ENCODE assay signal across 1 cellular context in genomic region chr19:4968462-4969291, GRCh38.
A peak's percentile ranks its signal among the peaks of the same experiment; 100 is the strongest.
TF ChIP-seq lines count a peak whose summit lies in the region.

Gene KDM4B, plus strand, starts transcription at chr19:4969113. Its CDS starts 63,778 bp downstream, at chr19:5032891.

TF ChIP-seq in HEK293, 187 proteins besides CTCF, POLR2A, EP300 and RAD21 (continued from another document and continues in another):
- no peak for TF ChIP-seq ZNF174 (tag by site-specific recombination; IDR thresholded peaks at IDR 0.05)
- TF ChIP-seq ZNF10 (tag by site-specific recombination; IDR thresholded peaks at IDR 0.05): peak; percentile 99
- TF ChIP-seq ZNF585B (tag by site-specific recombination; IDR thresholded peaks at IDR 0.05): no peak
- TF ChIP-seq ZXDB (tag by site-specific recombination; IDR thresholded peaks at IDR 0.05): peak; percentile 68; the same call in 1 of the 2 replicates
- TF ChIP-seq MYNN (tag by site-specific recombination; IDR thresholded peaks at IDR 0.05; ENCODE audit: borderline replicate concordance): no peak
- no peak for TF ChIP-seq ZNF274 (IDR thresholded peaks at IDR 0.05; ENCODE audit: low read length)
- TF ChIP-seq ZNF274 (tag by site-specific recombination; IDR thresholded peaks at IDR 0.05; ENCODE audit: borderline replicate concordance): no peak
- TF ChIP-seq ZNF561 (tag by site-specific recombination; IDR thresholded peaks at IDR 0.05; ENCODE audit: borderline replicate concordance): peak; percentile 40; the same call in 1 of the 2 replicates
- no peak for TF ChIP-seq RBAK (tag by site-specific recombination; IDR thresholded peaks at IDR 0.05)
- TF ChIP-seq ZNF311 (tag by site-specific recombination; IDR thresholded peaks at IDR 0.05; ENCODE audit: borderline replicate concordance): no peak
- TF ChIP-seq ZNF549 (tag by site-specific recombination; IDR thresholded peaks at IDR 0.05): no peak
- no peak for TF ChIP-seq TRIM28 (IDR thresholded peaks at IDR 0.05; ENCODE audit: borderline replicate concordance, low read length)
- TF ChIP-seq ZFP69B (tag by site-specific recombination; IDR thresholded peaks at IDR 0.05): peak; percentile 76
- no peak for TF ChIP-seq PRDM6 (tag by site-specific recombination; IDR thresholded peaks at IDR 0.05)
- TF ChIP-seq KLF10 (tag by site-specific recombination; IDR thresholded peaks at IDR 0.05): peak; percentile 96
- no peak; the same call in 1 of the 2 replicates for TF ChIP-seq KLF7 (tag by site-specific recombination; IDR thresholded peaks at IDR 0.05; ENCODE audit: borderline replicate concordance)
- TF ChIP-seq ZNF610 (tag by site-specific recombination; IDR thresholded peaks at IDR 0.05; ENCODE audit: borderline replicate concordance): no peak
- peak; percentile 53; the same call in 1 of the 2 replicates for TF ChIP-seq ZNF660 (tag by site-specific recombination; IDR thresholded peaks at IDR 0.05)
- TF ChIP-seq ZNF600 (tag by site-specific recombination; IDR thresholded peaks at IDR 0.05): no peak
- TF ChIP-seq ZNF548 (tag by site-specific recombination; IDR thresholded peaks at IDR 0.05): no peak
- no peak for TF ChIP-seq WT1 (tag by site-specific recombination; IDR thresholded peaks at IDR 0.05)
- peak; percentile 82 for TF ChIP-seq EGR2 (tag by site-specific recombination; IDR thresholded peaks at IDR 0.05; ENCODE audit: low read depth)
- TF ChIP-seq MZF1 (tag by site-specific recombination; IDR thresholded peaks at IDR 0.05; ENCODE audit: borderline replicate concordance): 0 out of 2 replicates have a peak, but pooled peaks have one; percentile 21
- TF ChIP-seq ZSCAN16 (tag by site-specific recombination; IDR thresholded peaks at IDR 0.05): no peak
- peak; percentile 36; the same call in 1 of the 2 replicates for TF ChIP-seq ZBTB8A (tag by site-specific recombination; IDR thresholded peaks at IDR 0.05)
- TF ChIP-seq FEZF1 (tag by site-specific recombination; IDR thresholded peaks at IDR 0.05): no peak
- peak; percentile 96; the same call in 1 of the 2 replicates for TF ChIP-seq TSHZ1 (tag by site-specific recombination; IDR thresholded peaks at IDR 0.05; ENCODE audit: borderline replicate concordance)
- TF ChIP-seq SCRT1 (tag by site-specific recombination; IDR thresholded peaks at IDR 0.05; ENCODE audit: borderline replicate concordance): no peak
- no peak for TF ChIP-seq ZNF324 (tag by site-specific recombination; IDR thresholded peaks at IDR 0.05)
- peak; percentile 63; the same call in 1 of the 2 replicates for TF ChIP-seq GLIS2 (tag by site-specific recombination; IDR thresholded peaks at IDR 0.05)
- peak; percentile 64 for TF ChIP-seq KLF17 (tag by site-specific recombination; IDR thresholded peaks at IDR 0.05)
- 0 out of 2 replicates have a peak, but pooled peaks have one; percentile 20 for TF ChIP-seq ZNF677 (tag by site-specific recombination; IDR thresholded peaks at IDR 0.05)
- no peak for TF ChIP-seq ZNF394 (tag by site-specific recombination; IDR thresholded peaks at IDR 0.05; ENCODE audit: borderline replicate concordance)
- no peak for TF ChIP-seq ZSCAN4 (tag by site-specific recombination; IDR thresholded peaks at IDR 0.05)
- peak; percentile 100 for TF ChIP-seq SP2 (tag by site-specific recombination; IDR thresholded peaks at IDR 0.05)
- TF ChIP-seq ZNF626 (tag by site-specific recombination; IDR thresholded peaks at IDR 0.05): no peak
- TF ChIP-seq ZNF16 (tag by site-specific recombination; IDR thresholded peaks at IDR 0.05; ENCODE audit: low read depth): no peak
- no peak for TF ChIP-seq BCL11B (tag by site-specific recombination; IDR thresholded peaks at IDR 0.05; ENCODE audit: low read depth)
- TF ChIP-seq ZNF837 (tag by site-specific recombination; IDR thresholded peaks at IDR 0.05): no peak
- TF ChIP-seq ZNF596 (tag by site-specific recombination; IDR thresholded peaks at IDR 0.05): no peak
- no peak for TF ChIP-seq ZNF433 (tag by site-specific recombination; IDR thresholded peaks at IDR 0.05; ENCODE audit: low read depth)
- TF ChIP-seq ZFHX2 (tag by site-specific recombination; conservative IDR thresholded peaks at IDR 0.05): peak; percentile 95
- no peak for TF ChIP-seq ZNF248 (tag by site-specific recombination; IDR thresholded peaks at IDR 0.05)
- TF ChIP-seq ZIC2 (tag by site-specific recombination; IDR thresholded peaks at IDR 0.05): no peak; the same call in 1 of the 2 replicates
- no peak; the same call in none of the 2 replicates for TF ChIP-seq ZBTB10 (tag by site-specific recombination; IDR thresholded peaks at IDR 0.05)
- 0 out of 2 replicates have a peak, but pooled peaks have one; percentile 10 for TF ChIP-seq ZFP3 (tag by site-specific recombination; IDR thresholded peaks at IDR 0.05; ENCODE audit: low read depth)
- TF ChIP-seq ZNF518A (tag by site-specific recombination; conservative IDR thresholded peaks at IDR 0.05; ENCODE audit: low read depth): no peak
- peak; percentile 74; the same call in 1 of the 2 replicates for TF ChIP-seq SP7 (tag by site-specific recombination; IDR thresholded peaks at IDR 0.05)
- TF ChIP-seq ZNF221 (tag by site-specific recombination; IDR thresholded peaks at IDR 0.05; ENCODE audit: borderline replicate concordance): no peak
- no peak for TF ChIP-seq GLI4 (tag by site-specific recombination; IDR thresholded peaks at IDR 0.05)
- no peak for TF ChIP-seq ZNF521 (tag by site-specific recombination; IDR thresholded peaks at IDR 0.05)
- TF ChIP-seq ZBTB26 (tag by site-specific recombination; optimal IDR thresholded peaks at IDR 0.05): peak; percentile 87
